In the genomic region with DNA sequence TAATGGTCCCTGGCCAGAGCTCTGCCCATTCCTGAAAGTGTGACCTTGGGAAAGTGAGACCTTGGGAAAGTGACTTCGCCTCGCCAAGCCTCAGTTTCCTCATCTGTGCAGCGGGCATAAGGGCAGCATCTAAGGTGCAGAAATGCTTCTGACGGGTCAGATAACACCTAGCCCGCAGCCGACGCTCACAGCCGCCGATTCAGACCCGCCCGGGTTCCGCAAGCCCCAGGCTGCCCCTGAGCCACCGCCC, we compare ENCODE assay signal across 8 cellular contexts. TPM values are rescaled to one million over a fixed set of nuclear protein-coding genes. Genes with fewer than 3 reads are reported as not detected.
DNase-seq lines count a peak whose midpoint lies in the region; ATAC-seq and TF ChIP-seq lines count a peak whose summit lies in the region.

No MANE protein-coding gene starts in this region.

- peak overlapping the region; percentile 88 for H3K4me3 ChIP-seq in AG10803 (ENCODE audit: low read length)
- H3K4me3 ChIP-seq in RWPE2 (ENCODE audit: severe bottlenecking): peak overlapping the region; percentile 55
- H3K4me3 ChIP-seq in esophagus squamous epithelium: peak overlapping the region; percentile 62 to 97 (median 92)
- peak overlapping the region; percentile 89 for H3K4me3 ChIP-seq in rectal smooth muscle tissue (ENCODE audit: low read length)

- H3K4me1 ChIP-seq in RWPE2 (ENCODE audit: insufficient read depth, poor library complexity, severe bottlenecking) (peaks cover 19% of the 10 kb centered on the region), esophagus squamous epithelium (peaks cover 25 to 59% (median 41%) of the 10 kb centered on the region in 3 donors), rectal smooth muscle tissue (ENCODE audit: control insufficient read depth, insufficient read depth, low read length) (peaks cover 13% of the 10 kb centered on the region)

- DNase-seq in AG10803 (ENCODE audit: low read depth): no peak
- DNase-seq in RWPE2 (ENCODE audit: low spot score): no peak
- no peak for DNase-seq in esophagus squamous epithelium (lab: John Stamatoyannopoulos, UW)
- DNase-seq in DMS 273 treated with DMSO at 0.1 percent for 48 hours (lab: John Stamatoyannopoulos, UW): no peak
- DNase-seq in NCI-H2171 (lab: John Stamatoyannopoulos, UW): no peak
- no peak for DNase-seq in hippocampal formation (lab: John Stamatoyannopoulos, UW)

- intact Hi-C loops in esophagus squamous epithelium (cut with DNase I): loop anchor here (10.0 kb wide), 1 partner anchor 78 kb away; no protein-coding TSS in a partner anchor

- no peaks in the 10 kb centered on the region for H3K27me3 ChIP-seq in RWPE2 (ENCODE audit: insufficient read depth, poor library complexity, severe bottlenecking)
- peaks cover 0 to 23% (median 0%) of the 10 kb centered on the region in 4 donors for H3K27me3 ChIP-seq in esophagus squamous epithelium
- no peaks in the 10 kb centered on the region for H3K27me3 ChIP-seq in rectal smooth muscle tissue (ENCODE audit: control insufficient read depth, insufficient read depth, low read length)

- TF ChIP-seq CTCF in AG10803 (conservative IDR thresholded peaks at IDR 0.05; ENCODE audit: low read length): no peak
- no peak for TF ChIP-seq CTCF in RWPE2 (IDR thresholded peaks at IDR 0.05; ENCODE audit: poor library complexity, severe bottlenecking)
- no peak for TF ChIP-seq CTCF in esophagus squamous epithelium (IDR thresholded peaks at IDR 0.05)

- H3K9me3 ChIP-seq in RWPE2 (ENCODE audit: severe bottlenecking): no peaks in the 10 kb centered on the region
- H3K9me3 ChIP-seq in esophagus squamous epithelium: no peaks in the 10 kb centered on the region

- ATAC-seq in GM21529 (IDR thresholded peaks at IDR 0.05; ENCODE audit: unreplicated experiment): peak; percentile 10
- ATAC-seq in RWPE2 (ENCODE audit: low read depth): peak; percentile 2; the same call in 2 of the 3 replicates

- 0 to 5% methylated on average over 3 to 4 of the region's 13 CpGs for WGBS in esophagus squamous epithelium, 2 donors

- H3K27ac ChIP-seq in RWPE2 (ENCODE audit: poor library complexity, severe bottlenecking) (peak overlapping the region; percentile 67), esophagus squamous epithelium (peak overlapping the region; percentile 80 to 92 (median 91)), rectal smooth muscle tissue (ENCODE audit: low read depth, low read length) (no peak overlapping the region)

- no peak for TF ChIP-seq POLR2A in esophagus squamous epithelium (IDR thresholded peaks at IDR 0.05)

- H3K36me3 ChIP-seq in RWPE2 (ENCODE audit: low read depth) (peaks cover 31% of the 10 kb centered on the region), esophagus squamous epithelium (no peaks in the 10 kb centered on the region), rectal smooth muscle tissue (ENCODE audit: control insufficient read depth, insufficient read depth, low read length) (peaks cover 4% of the 10 kb centered on the region)

- peak overlapping the region; percentile 85 for H3K9ac ChIP-seq in rectal smooth muscle tissue (ENCODE audit: low read length)

RNA-seq across cellular contexts. Expression of a gene that starts 0.5 kb away (rescaled TPM):
- 100 to 1,000 TPM in 3 of 4 donors, 10 to 100 TPM in 1; 76.2 to 132 (median 102) TPM for total RNA-seq in esophagus squamous epithelium
